Comparison of ENCODE assay signal across 13 cellular contexts in genomic region chr1:162626733-162627132, GRCh38. TPM values are rescaled to one million over a fixed set of nuclear protein-coding genes. Genes with fewer than 3 reads are reported as not detected.
A peak's percentile ranks its signal among the peaks of the same experiment; 100 is the strongest.
DNase-seq lines count a peak whose midpoint lies in the region; ATAC-seq and TF ChIP-seq lines count a peak whose summit lies in the region.
"Had no signal": no experiment of that assay in that cellular context is flagged by ENCODE, and none has a peak within 500 bp of the region (broad histone marks: within the 10 kb centered on the region; RNA-seq: fewer than 3 reads in every experiment).

No MANE protein-coding gene starts in this region.

- H3K79me2 ChIP-seq in GM23248 (ENCODE audit: insufficient read depth) (peaks cover 14% of the 10 kb centered on the region), H9 (ENCODE audit: insufficient read depth, low read length) (no peaks in the 10 kb centered on the region)

- H4K91ac ChIP-seq in mesenchymal stem cell (ENCODE audit: low read length), result no peak overlapping the region
- H4K91ac ChIP-seq in H9 (ENCODE audit: insufficient read length, low read depth, low read length), result no peak overlapping the region

- H3K9me3 Mint-ChIP-seq in H9, result no peaks in the 10 kb centered on the region
- H3K9me3 Mint-ChIP-seq: activated T-cell treated with anti-CD3 and anti-CD28 coated beads, Interleukin-2, amount 50 U/mL, for 72 hours; CD8-positive, alpha-beta T cell; stimulated activated naive B cell treated with anti-CD40 and anti-IgM and Interleukin-4, amounts not matched to agents 10 μg/mL and 1 μg/mL and 100 μg/mL, for 72 hours had no signal

- H3K4me1 Mint-ChIP-seq in H9, result peaks cover 3 to 4% of the 10 kb centered on the region in 2 experiments; a peak in 3 of 4 replicates

- no peak overlapping the region for H3K56ac ChIP-seq in H9 (ENCODE audit: insufficient read length, low read depth, low read length)

- no peaks in the 10 kb centered on the region for H3K36me3 ChIP-seq in GM23248 (ENCODE audit: low read depth)
- H3K36me3 ChIP-seq in mesenchymal stem cell (ENCODE audit: control insufficient read depth in 1 of 2, insufficient read depth in 2 of 2, low read depth in 1 of 2, low read length in 2 of 2), result no peaks in the 10 kb centered on the region
- H3K36me3 ChIP-seq in testis (ENCODE audit: low read depth, missing control alignments), result no peaks in the 10 kb centered on the region

- peak overlapping the region; percentile 61 for H3K4me3 ChIP-seq in GM23248
- H3K4me3 ChIP-seq in WI38 (ENCODE audit: low read depth, low read length), result peak overlapping the region; percentile 38
- H3K4me3 ChIP-seq in mesenchymal stem cell (ENCODE audit: insufficient read depth in 1 of 2, low read depth in 1 of 2, low read length in 2 of 2), result peak overlapping the region in 1 of 2 experiments; percentile 66
- H3K4me3 ChIP-seq in testis, result no peak overlapping the region

- no peak overlapping the region for H2BK12ac ChIP-seq in mesenchymal stem cell (ENCODE audit: low read length in 2 of 2)
- H2BK12ac ChIP-seq in H9 (ENCODE audit: insufficient read length, low read depth, low read length), result no peak overlapping the region

- H2AK5ac ChIP-seq in mesenchymal stem cell (ENCODE audit: low read length, severe bottlenecking) (no peak overlapping the region), H9 (ENCODE audit: insufficient read length, low read length) (no peak overlapping the region)

- ATAC-seq in HG03469 (IDR thresholded peaks at IDR 0.05; ENCODE audit: unreplicated experiment), result no peak
- ATAC-seq: activated CD4-positive, alpha-beta T cell treated with anti-CD3 and anti-CD28 coated beads for 36 hours; CD8-positive, alpha-beta T cell; stimulated activated naive B cell treated with anti-CD40 and anti-IgM and Interleukin-4, amounts not matched to agents 10 μg/mL and 1 μg/mL and 100 μg/mL, for 72 hours had no signal

- H4K5ac ChIP-seq in H9 (ENCODE audit: insufficient read length, low read depth, low read length), result no peak overlapping the region

- no peak overlapping the region for H2BK15ac ChIP-seq in mesenchymal stem cell (ENCODE audit: low read depth, poor library complexity, severe bottlenecking)
- H2BK15ac ChIP-seq in H9 (ENCODE audit: low read depth, low read length), result no peak overlapping the region

- H3K18ac ChIP-seq in mesenchymal stem cell (ENCODE audit: low read depth in 1 of 2, low read length in 2 of 2), result no peak overlapping the region
- H3K18ac ChIP-seq in H9 (ENCODE audit: insufficient read length, low read depth, low read length), result no peak overlapping the region

- peaks cover 2% of the 10 kb centered on the region; the same call in 1 of the 2 replicates for H3K27me3 Mint-ChIP-seq in H9 (ENCODE audit: low read depth)

- H2AFZ ChIP-seq in GM23248 (peak overlapping the region; percentile 77), mesenchymal stem cell (ENCODE audit: low read depth, low read length) (no peak overlapping the region), H9 (ENCODE audit: low read length) (no peak overlapping the region)

- no peak for TF ChIP-seq POLR2A in testis (IDR thresholded peaks at IDR 0.05)

- no peak overlapping the region for H2BK20ac ChIP-seq in H9 (ENCODE audit: low read depth, low read length, poor library complexity, severe bottlenecking)

- H4K8ac ChIP-seq in mesenchymal stem cell (ENCODE audit: low read length) (no peak overlapping the region), H9 (replicated peaks; ENCODE audit: insufficient read length, low read depth, low read length) (no peak overlapping the region)

- H3K27me3 ChIP-seq in GM23248 (replicated peaks; ENCODE audit: insufficient read depth), result no peaks in the 10 kb centered on the region
- no peaks in the 10 kb centered on the region for H3K27me3 ChIP-seq in mesenchymal stem cell (ENCODE audit: control insufficient read depth in 1 of 2, insufficient read depth in 1 of 2, low read length in 2 of 2)
- H3K27me3 ChIP-seq in testis, result no peaks in the 10 kb centered on the region
- no peaks in the 10 kb centered on the region for H3K27me3 ChIP-seq in H9 (ENCODE audit: insufficient read depth, low read length)

- H3K9me3 ChIP-seq in GM23248 (ENCODE audit: low read depth) (no peaks in the 10 kb centered on the region), mesenchymal stem cell (ENCODE audit: control insufficient read depth, low read length) (no peaks in the 10 kb centered on the region), testis (no peaks in the 10 kb centered on the region), H9 (ENCODE audit: control insufficient read depth, low read depth, low read length) (no peaks in the 10 kb centered on the region)

- in situ Hi-C loops in GM23248 (cut with MboI), result no loop called here

- no peak overlapping the region for H3T11ph ChIP-seq in H9 (ENCODE audit: low read length)

- TF ChIP-seq CTCF in WI38 (IDR thresholded peaks at IDR 0.05; ENCODE audit: low read depth, low read length), result no peak
- TF ChIP-seq CTCF in testis (IDR thresholded peaks at IDR 0.05), result no peak
- TF ChIP-seq CTCF in H9 (conservative IDR thresholded peaks at IDR 0.05), result no peak

- H2BK5ac ChIP-seq in mesenchymal stem cell (ENCODE audit: low read depth, low read length, poor library complexity, severe bottlenecking), result no peak overlapping the region
- H2BK5ac ChIP-seq in H9 (ENCODE audit: insufficient read length, low read length), result no peak overlapping the region

- H3K14ac ChIP-seq in mesenchymal stem cell (ENCODE audit: low read length in 2 of 2), result no peak overlapping the region
- H3K14ac ChIP-seq in H9 (ENCODE audit: insufficient read depth, low read length), result no peak overlapping the region

- H3K4ac ChIP-seq in mesenchymal stem cell (ENCODE audit: low read depth in 1 of 2, low read length in 2 of 2) (no peak overlapping the region), H9 (ENCODE audit: low read depth, low read length) (no peak overlapping the region)

- H3F3A ChIP-seq in GM23248 (ENCODE audit: insufficient read depth), result peaks cover 50% of the 10 kb centered on the region

- H3K36me3 Mint-ChIP-seq in H9 (ENCODE audit: insufficient read depth in 1 of 3, low read depth in 3 of 3), result no peaks in the 10 kb centered on the region
- H3K36me3 Mint-ChIP-seq: CD8-positive, alpha-beta T cell had no signal

- H3K27ac ChIP-seq in GM23248 (peak overlapping the region; percentile 22), mesenchymal stem cell (ENCODE audit: low read length, poor library complexity, severe bottlenecking) (no peak overlapping the region), testis (peak overlapping the region; percentile 61 to 74), H9 (ENCODE audit: insufficient read length, low read depth, low read length) (no peak overlapping the region)

- intact Hi-C loops in testis (cut with DNase I; ENCODE audit: low total_unique reads), result no loop called here

- 0 to 1% methylated on average over 2 of the region's 2 CpGs for WGBS in GM23248 (ENCODE audit: low coverage in 1 of 2, low lambda C conversion rate in 2 of 2, missing lambda C conversion rate in 2 of 2), 2 experiments
- 67% methylated on average over 1 of the region's 2 CpGs for WGBS in mesenchymal stem cell
- WGBS in testis, 2 donors, result 21 to 29% methylated on average over 2 of the region's 2 CpGs
- WGBS in H9 (ENCODE audit: extremely low coverage, insufficient read length, low lambda C conversion rate), result no CpG with 5 or more reads among the region's 2 CpGs

- no peak overlapping the region for H3K4me3 Mint-ChIP-seq in H9
- H3K4me3 Mint-ChIP-seq: activated CD4-positive, alpha-beta T cell treated with anti-CD3 and anti-CD28 coated beads for 36 hours; CD8-positive, alpha-beta T cell; stimulated activated naive B cell treated with anti-CD40 and anti-IgM and Interleukin-4, amounts not matched to agents 10 μg/mL and 1 μg/mL and 100 μg/mL, for 72 hours had no signal

- no peak overlapping the region for H3K27ac Mint-ChIP-seq in H9
- H3K27ac Mint-ChIP-seq: activated CD4-positive, alpha-beta T cell treated with anti-CD3 and anti-CD28 coated beads for 36 hours; activated T-cell treated with anti-CD3 and anti-CD28 coated beads, Interleukin-2, amount 50 U/mL, for 72 hours; CD8-positive, alpha-beta T cell; stimulated activated naive B cell treated with anti-CD40 and anti-IgM and Interleukin-4, amounts not matched to agents 10 μg/mL and 1 μg/mL and 100 μg/mL, for 72 hours had no signal

- H2BK120ac ChIP-seq in mesenchymal stem cell (ENCODE audit: low read depth, low read length) (no peak overlapping the region), H9 (ENCODE audit: low read depth, low read length, poor library complexity, severe bottlenecking) (no peak overlapping the region)

- no peaks in the 10 kb centered on the region for H3K79me1 ChIP-seq in mesenchymal stem cell (replicated peaks; ENCODE audit: low read length, poor library complexity, severe bottlenecking)
- H3K79me1 ChIP-seq in H9 (ENCODE audit: insufficient read depth, low read depth, low read length, poor library complexity, severe bottlenecking), result no peaks in the 10 kb centered on the region

- H3K4me2 ChIP-seq in GM23248 (ENCODE audit: unreplicated experiment), result peak overlapping the region; percentile 89
- no peak overlapping the region for H3K4me2 ChIP-seq in mesenchymal stem cell (ENCODE audit: low read length, poor library complexity, severe bottlenecking)
- H3K4me2 ChIP-seq in H9 (ENCODE audit: insufficient read depth, insufficient read length, low read length), result no peak overlapping the region

- no peaks in the 10 kb centered on the region for H3K9me2 ChIP-seq in GM23248 (ENCODE audit: insufficient read depth)

- H3K23ac ChIP-seq in mesenchymal stem cell (ENCODE audit: low read length in 2 of 2) (no peak overlapping the region), H9 (ENCODE audit: insufficient read length, low read depth, low read length) (no peak overlapping the region)

- no peaks in the 10 kb centered on the region for H4K20me1 ChIP-seq in GM23248 (ENCODE audit: insufficient read depth)
- no peaks in the 10 kb centered on the region for H4K20me1 ChIP-seq in H9 (ENCODE audit: control insufficient read depth, insufficient read depth, insufficient read length)

- H3K9ac ChIP-seq in GM23248 (peak overlapping the region; percentile 66), mesenchymal stem cell (ENCODE audit: low read length) (peak overlapping the region; percentile 83), H9 (ENCODE audit: extremely low read depth, insufficient read length, low read length) (no peak overlapping the region)

- H3K4me1 ChIP-seq in GM23248 (ENCODE audit: insufficient read depth) (peaks cover 54% of the 10 kb centered on the region), mesenchymal stem cell (ENCODE audit: control insufficient read depth, insufficient read depth, low read depth, low read length) (peaks cover 5% of the 10 kb centered on the region), testis (peaks cover 3% of the 10 kb centered on the region), H9 (ENCODE audit: insufficient read depth, low read length) (no peaks in the 10 kb centered on the region)

- DNase-seq in GM23248 (peak; percentile 41), mesenchymal stem cell (no peak), testis (no peak), H9 (no peak), DMS79 treated with DMSO at 0.1 percent for 48 hours (lab: John Stamatoyannopoulos, UW) (no peak)
- DNase-seq: activated CD4-positive, alpha-beta T cell treated with anti-CD3 and anti-CD28 coated beads for 36 hours; activated T-cell treated with anti-CD3 and anti-CD28 coated beads, Interleukin-2, amount 50 U/mL, for 72 hours; CD8-positive, alpha-beta T cell; effector CD8-positive, alpha-beta T cell; stimulated activated CD4-positive, alpha-beta T cell treated with anti-CD3 and anti-CD28 coated beads, Interleukin-2, amount 100 ng/mL, for 48 hours; stimulated activated naive B cell treated with anti-CD40 and anti-IgM and Interleukin-4, amounts not matched to agents 10 μg/mL and 1 μg/mL and 100 μg/mL, for 72 hours had no signal

- no peaks in the 10 kb centered on the region for H3K23me2 ChIP-seq in H9 (ENCODE audit: insufficient read length, low read depth, low read length, poor library complexity, severe bottlenecking)

RNA-seq across cellular contexts. Expression of gene DDR2, which starts 5.5 kb away (rescaled TPM):
- total RNA-seq in GM23248 (2014; rRNA removed; shearing (Covaris generic)), result 194 and 196 TPM in 2 replicates
- polyA plus RNA-seq in GM23248 (2016; fragmentation: Nextera tagmentation; extraction: Ambion mirVana) (94.7 and 96.1 TPM in 2 replicates), testis (ENCODE audit: insufficient read depth, low read depth, low replicate concordance) (13.2 TPM)
- polyA plus RNA-seq in mesenchymal stem cell (2013, experiment 1 of 2), result 25.2 TPM
- polyA plus RNA-seq in mesenchymal stem cell (2013, experiment 2 of 2), result 23.9 TPM
- total RNA-seq in testis (1 to 10 TPM; 9.0 to 9.2 TPM), H9 (2021) (0.48 and 0.52 TPM in 2 replicates)

Comparison
In these comparisons a context has a peak if more than half of its experiments do, and no peak if none do; other contexts are left out.
1. H3K27ac ChIP-seq: peak in GM23248 (single experiment) and testis (2 of 2); none in mesenchymal stem cell (single experiment) and H9 (single experiment).
2. H3K4me3 ChIP-seq: peak in GM23248 (single experiment) and WI38 (single experiment); none in testis (0 of 2).
3. RNA of gene DDR2, which starts 5.5 kb away (total RNA-seq): 194 to 196 TPM in GM23248; 9.0 to 9.2 TPM in testis and 0.48 to 0.52 TPM in H9; every median in the first group is over 10 times any median in the second.